8 cellular contexts compared by ENCODE assay signal in the genomic region with DNA sequence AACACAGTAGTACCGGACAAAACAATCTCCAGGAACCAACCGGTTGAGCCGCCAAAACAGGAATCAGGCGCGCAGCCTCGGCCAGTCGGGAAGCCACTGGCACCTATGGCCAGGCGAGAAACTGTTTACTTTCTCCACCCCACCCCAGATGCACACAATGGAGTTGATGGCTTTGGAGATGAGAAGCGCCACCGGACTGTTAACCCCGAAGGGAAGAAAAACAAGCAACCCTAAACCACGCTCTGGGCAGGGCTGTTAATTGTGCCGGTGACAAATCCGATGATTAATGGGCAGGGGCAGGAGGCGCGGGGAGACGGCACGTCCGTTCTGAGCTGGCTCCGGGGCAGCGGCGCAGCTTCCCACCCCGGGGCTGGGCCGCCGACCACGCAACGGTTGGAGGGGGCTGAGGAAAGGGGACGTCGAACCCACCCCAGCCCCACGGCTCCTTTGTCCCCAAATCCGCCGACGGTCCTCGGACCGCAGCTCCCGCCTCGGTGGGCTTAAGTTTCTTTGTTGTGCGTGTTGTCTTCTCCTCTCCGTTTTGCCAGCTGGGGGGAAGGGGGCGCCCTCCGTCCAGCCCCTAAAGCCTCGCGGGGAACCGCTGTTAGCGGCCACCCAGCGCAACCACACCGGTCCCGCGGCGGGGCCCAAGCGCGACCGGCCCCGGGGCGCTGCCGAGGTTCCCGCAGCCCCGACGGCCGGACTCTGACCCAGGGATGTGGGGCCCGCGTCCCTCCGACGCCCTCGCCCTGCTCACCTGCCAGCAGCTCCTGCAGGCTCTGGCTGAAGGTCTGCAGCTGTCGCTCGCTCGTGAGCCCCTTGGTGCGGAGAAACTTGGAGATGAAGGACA. TPM values are rescaled to one million over a fixed set of nuclear protein-coding genes. Genes with fewer than 3 reads are reported as not detected.
DNase-seq lines count a peak whose midpoint lies in the region; ATAC-seq and TF ChIP-seq lines count a peak whose summit lies in the region.

No MANE protein-coding gene starts in this region.

- BruUV-seq in Panc1 (replicated peaks; lab: Mats Ljungman, UMichigan): no TSS peak

- TF ChIP-seq EP300 in gastroesophageal sphincter (IDR thresholded peaks at IDR 0.05): no peak

- 0% methylated on average over 19 to 20 of the region's 69 CpGs for WGBS in gastroesophageal sphincter (ENCODE audit: low coverage in 1 of 2), 2 donors

- H3K36me3 ChIP-seq in Panc1 (ENCODE audit: control insufficient read depth, insufficient read depth, low read length): peaks cover 21% of the 10 kb centered on the region
- peaks cover 0 to 3% of the 10 kb centered on the region in 2 donors for H3K36me3 ChIP-seq in gastroesophageal sphincter

- POLR2A ChIA-PET in Panc1 (lab: Charles Lee): interaction anchor here (1.0 to 1.6 kb wide), 3 partner anchors 8 to 851 kb away, joined by 3 to 20 read pairs (median 4); no protein-coding TSS in a partner anchor

- no peak; the same call in 1 of the 2 replicates for TF ChIP-seq CTCF in Panc1 (IDR thresholded peaks at IDR 0.05)
- TF ChIP-seq CTCF in gastroesophageal sphincter (IDR thresholded peaks at IDR 0.05): peak in 2 of 4 experiments; percentile 14 to 29

- no peaks in the 10 kb centered on the region for H3K9me3 ChIP-seq in Panc1 (ENCODE audit: control insufficient read depth, insufficient read depth, low read depth, low read length)
- no peaks in the 10 kb centered on the region for H3K9me3 ChIP-seq in gastroesophageal sphincter

- H3K27me3 ChIP-seq in Panc1 (ENCODE audit: control insufficient read depth, insufficient read depth, low read length): no peaks in the 10 kb centered on the region
- H3K27me3 ChIP-seq in gastroesophageal sphincter: no peaks in the 10 kb centered on the region

- peak; percentile 5 for ATAC-seq in HG03439 (IDR thresholded peaks at IDR 0.05; ENCODE audit: unreplicated experiment)
- peak; percentile 17 for ATAC-seq in Panc1
- no peak for ATAC-seq in gastroesophageal sphincter

- DNase-seq in Panc1 (ENCODE audit: low read depth, low spot score): no peak
- peak; percentile 38 for DNase-seq in activated effector memory CD4-positive, alpha-beta T cell treated with Interleukin-2 at 50 U/mL for 16 hours
- peak; percentile 53 for DNase-seq in occipital lobe (lab: John Stamatoyannopoulos, UW)
- no peak for DNase-seq in AG08395 (ENCODE audit: low spot score)

- peak overlapping the region; percentile 85 for H3K27ac ChIP-seq in Panc1 (ENCODE audit: low read length)
- H3K27ac ChIP-seq in gastroesophageal sphincter: peak overlapping the region; percentile 91 to 99 (median 98)
- peak overlapping the region; percentile 90 for H3K27ac ChIP-seq in temporal lobe (ENCODE audit: low read depth, low read length)

- intact Hi-C loops in Panc1 (cut with micrococcal nuclease; ENCODE audit: unreplicated experiment): loop anchor here (1.0 to 10.0 kb wide), 4 partner anchors 140 to 763 kb away; no protein-coding TSS in a partner anchor

- TF ChIP-seq POLR2A in gastroesophageal sphincter (IDR thresholded peaks at IDR 0.05): peak in 1 of 2 donors; percentile 15

- H3K4me3 ChIP-seq in GM08714 (ENCODE audit: low read length) (peak overlapping the region; percentile 84), Panc1 (ENCODE audit: low read depth in 2 of 2, low read length in 2 of 2) (peak overlapping the region; percentile 78 to 86), gastroesophageal sphincter (peak overlapping the region; percentile 83 to 91)

- in situ Hi-C loops in Panc1 (cut with HindIII; ENCODE audit: low pct_unique_long_range_greater_than_20kb, low sequenced_read_pairs): no loop called here

- H3K4me1 ChIP-seq in Panc1 (ENCODE audit: control insufficient read depth, insufficient read depth, low read length) (peaks cover 35% of the 10 kb centered on the region), gastroesophageal sphincter (peaks cover 0 to 13% (median 2%) of the 10 kb centered on the region in 3 donors)

- CTCF ChIA-PET in Panc1 (lab: Charles Lee): interaction anchor here (3.2 kb wide), 1 partner anchor 763 kb away, joined by 9 read pairs; no protein-coding TSS in a partner anchor

RNA-seq across cellular contexts. Expression of gene BTG1, which starts 0.8 kb away (rescaled TPM):
- total RNA-seq in Panc1 (2021; ENCODE audit: unreplicated experiment): 50.0 TPM
- polyA plus RNA-seq in Panc1 (2012; ENCODE audit: insufficient read length): 46.9 TPM
- 10 to 100 TPM; 33.7 to 46.1 (median 42.7) TPM for total RNA-seq in gastroesophageal sphincter
- total RNA-seq in occipital lobe: 22.8 TPM
- 29.7 TPM for total RNA-seq in temporal lobe

Comparison
In these comparisons a context has a peak if more than half of its experiments do, and no peak if none do; other contexts are left out.
1. DNase-seq: peak in activated effector memory CD4-positive, alpha-beta T cell treated with Interleukin-2 at 50 U/mL for 16 hours (single experiment) and occipital lobe (single experiment); none in Panc1 (single experiment) and AG08395 (single experiment).
2. Peak in every context shown above with its lines, with median percentiles within 50 percentile points of each other: H3K4me3 ChIP-seq and H3K27ac ChIP-seq.